8 cellular contexts compared by ENCODE assay signal in genomic region chr6:49409951-49410542, GRCh38. TPM values are rescaled to one million over a fixed set of nuclear protein-coding genes. Genes with fewer than 3 reads are reported as not detected.
A peak's percentile ranks its signal among the peaks of the same experiment; 100 is the strongest.
DNase-seq lines count a peak whose midpoint lies in the region; ATAC-seq, FAIRE-seq and TF ChIP-seq lines count a peak whose summit lies in the region.

No MANE protein-coding gene starts in this region.

- DNase-seq in DMS53 treated with DMSO at 0.1 percent for 48 hours (lab: John Stamatoyannopoulos, UW; ENCODE audit: unreplicated experiment) (peak; percentile 68), HTR-8/SVneo (ENCODE audit: insufficient read length, low spot score) (peak; percentile 51), NOMO-1 treated with DMSO at 0.1 percent for 48 hours (lab: John Stamatoyannopoulos, UW; ENCODE audit: unreplicated experiment) (peak; percentile 36), natural killer cell (peak; percentile 39), substantia nigra (lab: John Stamatoyannopoulos, UW) (peak in 41 of 49 donors; percentile 0 to 60 (median 23))
- peak; percentile 53 for DNase-seq in activated CD8-positive, alpha-beta memory T cell treated with anti-CD3 and anti-CD28 coated beads, Interleukin-2, amount 50 U/mL, for 4 hours

- peaks cover 6 to 8% of the 10 kb centered on the region in 2 donors for H3K27me3 Mint-ChIP-seq in natural killer cell (ENCODE audit: low read depth in 2 of 2)

- peak; percentile 57 for FAIRE-seq in HTR-8/SVneo (lab: Jason Lieb, UNC)

- peaks cover 0 to 2% of the 10 kb centered on the region in 2 donors for H3K9me3 Mint-ChIP-seq in natural killer cell

- no peak overlapping the region for H3K27ac Mint-ChIP-seq in natural killer cell

- ATAC-seq in GM21515 (IDR thresholded peaks at IDR 0.05; ENCODE audit: unreplicated experiment) = peak; percentile 96
- peak; percentile 67 for ATAC-seq in esophagus mucosa
- ATAC-seq in natural killer cell = peak; percentile 64 to 78 (median 71)

- H3K4me3 Mint-ChIP-seq in natural killer cell = no peak overlapping the region

- H3K4me1 Mint-ChIP-seq in natural killer cell = no peaks in the 10 kb centered on the region

- H3K27ac ChIP-seq in substantia nigra (ENCODE audit: low read depth, low read length, poor library complexity, severe bottlenecking) = no peak overlapping the region

- no peaks in the 10 kb centered on the region for H3K36me3 Mint-ChIP-seq in natural killer cell

- intact Hi-C loops in natural killer cell (cut with micrococcal nuclease) = loop anchor here (2.0 kb wide), 1 partner anchor 1621 kb away; no protein-coding TSS in a partner anchor

- TF ChIP-seq CTCF in natural killer cell (IDR thresholded peaks at IDR 0.05) = peak; percentile 87

RNA-seq across cellular contexts. Expression of gene MMUT, which starts 53.0 kb away (rescaled TPM):
- total RNA-seq in esophagus mucosa (15.3 TPM), natural killer cell (1 to 10 TPM; 6.0 to 7.2 (median 7.1) TPM)

RNA-seq across cellular contexts. Expression of gene CENPQ, which starts 53.1 kb away (rescaled TPM):
- 3.3 TPM for total RNA-seq in esophagus mucosa
- 1 to 10 TPM; 1.5 to 3.2 (median 1.6) TPM for total RNA-seq in natural killer cell
